In the genomic region with DNA sequence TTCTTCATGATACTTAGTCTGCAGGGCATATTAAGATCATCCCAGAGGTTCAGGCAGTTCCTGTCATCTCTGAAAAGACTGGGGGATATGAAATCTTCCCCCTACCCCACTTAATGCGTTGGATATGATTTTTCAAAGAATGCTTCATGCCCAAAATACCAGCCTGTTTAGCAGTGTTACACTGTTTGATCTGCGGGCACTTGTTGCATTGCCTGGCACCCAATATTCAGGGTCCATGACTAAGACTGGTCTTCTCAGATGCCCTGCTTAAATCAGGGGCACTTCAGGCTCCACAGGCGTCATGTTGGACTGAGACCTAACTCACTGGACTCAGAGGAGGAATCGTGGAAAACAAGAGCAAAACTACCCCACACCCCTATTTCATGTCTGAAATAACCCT, we compare ENCODE assay signal across 17 cellular contexts. TPM values are rescaled to one million over a fixed set of nuclear protein-coding genes. Genes with fewer than 3 reads are reported as not detected.
A peak's percentile ranks its signal among the peaks of the same experiment; 100 is the strongest.
DNase-seq lines count a peak whose midpoint lies in the region; ATAC-seq and TF ChIP-seq lines count a peak whose summit lies in the region.
"Had no signal": no experiment of that assay in that cellular context is flagged by ENCODE, and none has a peak within 500 bp of the region (broad histone marks: within the 10 kb centered on the region; RNA-seq: fewer than 3 reads in every experiment).

No MANE protein-coding gene starts in this region.

- H3K79me2 ChIP-seq in PC-3 (ENCODE audit: low read length): no peaks in the 10 kb centered on the region

- no peaks in the 10 kb centered on the region for H3K9me3 Mint-ChIP-seq in nephron
- no peaks in the 10 kb centered on the region for H3K9me3 Mint-ChIP-seq in stimulated activated effector memory CD8-positive, alpha-beta T cell treated with anti-CD3 and anti-CD28 coated beads, Interleukin-12 subunit alpha, Interleukin-12 subunit beta, amount 100 ng/mL, for 72 hours
- H3K9me3 Mint-ChIP-seq: CD4-positive, alpha-beta memory T cell had no signal

- H2AFZ ChIP-seq in PC-3 (ENCODE audit: low read length): no peak overlapping the region

- H3K4me3 ChIP-seq in HEK293 (ENCODE audit: low read depth, low read length) (no peak overlapping the region), esophagus muscularis mucosa (no peak overlapping the region), PC-3 (ENCODE audit: low read length) (no peak overlapping the region)
- H3K4me3 ChIP-seq: A549 had no signal

- H4K20me1 ChIP-seq in PC-3 (ENCODE audit: low read length): no peaks in the 10 kb centered on the region

- H3K36me3 Mint-ChIP-seq in nephron (ENCODE audit: low read depth): peaks cover 39% of the 10 kb centered on the region
- peaks cover 60% of the 10 kb centered on the region for H3K36me3 Mint-ChIP-seq in stimulated activated effector memory CD8-positive, alpha-beta T cell treated with anti-CD3 and anti-CD28 coated beads, Interleukin-12 subunit alpha, Interleukin-12 subunit beta, amount 100 ng/mL, for 72 hours

- H3K9me3 ChIP-seq in HEK293 (ENCODE audit: control insufficient read depth, insufficient read depth, low read depth, low read length) (no peaks in the 10 kb centered on the region), esophagus muscularis mucosa (no peaks in the 10 kb centered on the region), PC-3 (ENCODE audit: low read length) (no peaks in the 10 kb centered on the region)
- H3K9me3 ChIP-seq: A549, BE2C had no signal

- no TSS peak for BruUV-seq in PC-3 (replicated peaks; lab: Mats Ljungman, UMichigan)

- H3K36me3 ChIP-seq in HEK293 (ENCODE audit: control insufficient read depth in 2 of 2, insufficient read depth in 1 of 2, low read length in 2 of 2) (peaks cover 26 to 49% of the 10 kb centered on the region in 2 experiments), esophagus muscularis mucosa (peaks cover 19 to 77% (median 40%) of the 10 kb centered on the region in 4 donors), PC-3 (ENCODE audit: low read depth, low read length) (peaks cover 20% of the 10 kb centered on the region)

- no peaks in the 10 kb centered on the region for H3K27me3 Mint-ChIP-seq in nephron (ENCODE audit: low read depth)
- H3K27me3 Mint-ChIP-seq: CD4-positive, alpha-beta memory T cell had no signal

- H3K4me3 Mint-ChIP-seq in nephron: no peak overlapping the region
- H3K4me3 Mint-ChIP-seq in stimulated activated effector memory CD8-positive, alpha-beta T cell treated with anti-CD3 and anti-CD28 coated beads, Interleukin-12 subunit alpha, Interleukin-12 subunit beta, amount 100 ng/mL, for 72 hours: no peak overlapping the region

- TF ChIP-seq CTCF in HEK293 (tag by site-specific recombination; IDR thresholded peaks at IDR 0.05): no peak
- TF ChIP-seq CTCF in esophagus muscularis mucosa (IDR thresholded peaks at IDR 0.05): no peak
- TF ChIP-seq CTCF in nephron (IDR thresholded peaks at IDR 0.05; ENCODE audit: unreplicated experiment in 3 of 3): no peak
- TF ChIP-seq CTCF in PC-3 (conservative IDR thresholded peaks at IDR 0.05; ENCODE audit: low read depth, low read length): no peak

- WGBS in esophagus muscularis mucosa: 93% methylated on average over 4 of the region's 4 CpGs

- H3K27ac Mint-ChIP-seq in nephron: peak overlapping the region; percentile 81 to 98 (median 86)
- H3K27ac Mint-ChIP-seq in stimulated activated effector memory CD8-positive, alpha-beta T cell treated with anti-CD3 and anti-CD28 coated beads, Interleukin-12 subunit alpha, Interleukin-12 subunit beta, amount 100 ng/mL, for 72 hours: peak overlapping the region; percentile 38

- TF ChIP-seq POLR2A in esophagus muscularis mucosa (IDR thresholded peaks at IDR 0.05; ENCODE audit: low read depth): no peak

- H3K4me1 ChIP-seq in HEK293 (ENCODE audit: control insufficient read depth, insufficient read depth, low read length) (peaks cover 29% of the 10 kb centered on the region), esophagus muscularis mucosa (peaks cover 21 to 63% (median 46%) of the 10 kb centered on the region in 4 donors), PC-3 (ENCODE audit: insufficient read depth, low read length) (no peaks in the 10 kb centered on the region)

- TF ChIP-seq EP300 in esophagus muscularis mucosa (IDR thresholded peaks at IDR 0.05): no peak

- no peak for ATAC-seq in stimulated activated effector memory CD8-positive, alpha-beta T cell treated with anti-CD3 and anti-CD28 coated beads, Interleukin-12 subunit alpha, Interleukin-12 subunit beta, amount 100 ng/mL, for 72 hours
- ATAC-seq in HG02678 (IDR thresholded peaks at IDR 0.05; ENCODE audit: unreplicated experiment) (no peak), PC-3 (no peak)
- ATAC-seq: A549 had no signal

- DNase-seq in esophagus muscularis mucosa (ENCODE audit: extremely low spot score): no peak
- DNase-seq in stimulated activated effector memory CD8-positive, alpha-beta T cell treated with anti-CD3 and anti-CD28 coated beads, Interleukin-12 subunit alpha, Interleukin-12 subunit beta, amount 100 ng/mL, for 72 hours (ENCODE audit: low spot score in 2 of 2): no peak
- no peak for DNase-seq in kidney tubule cell (ENCODE audit: low spot score)
- DNase-seq in PC-3: no peak
- DNase-seq: BE2C; CD4-positive, alpha-beta memory T cell; DMS79; HCEC 1CT; IMR-90 had no signal

- no peak overlapping the region for H3K27ac ChIP-seq in HEK293 (ENCODE audit: extremely low read depth, low read depth, low read length)
- peak overlapping the region in 3 of 4 donors; percentile 66 for H3K27ac ChIP-seq in esophagus muscularis mucosa (replicated peaks in 1 of 4)
- H3K27ac ChIP-seq in PC-3 (ENCODE audit: low read length): no peak overlapping the region
- H3K27ac ChIP-seq: A549, C4-2B had no signal

- no peaks in the 10 kb centered on the region for H3F3A ChIP-seq in PC-3 (ENCODE audit: low read length, unreplicated experiment)

- no peaks in the 10 kb centered on the region for H3K27me3 ChIP-seq in esophagus muscularis mucosa
- H3K27me3 ChIP-seq in PC-3 (ENCODE audit: low read length): no peaks in the 10 kb centered on the region
- H3K27me3 ChIP-seq: BE2C had no signal

- H3K9me2 ChIP-seq in PC-3 (replicated peaks; ENCODE audit: low read length): no peaks in the 10 kb centered on the region

- H3K9ac ChIP-seq in PC-3 (ENCODE audit: low read length): no peak overlapping the region

- H3K4me2 ChIP-seq in PC-3 (ENCODE audit: low read length): no peak overlapping the region
- H3K4me2 ChIP-seq: A549 had no signal

- POLR2A ChIA-PET in HEK293 (lab: Yijun Ruan, JAX): no interaction called here
- POLR2A ChIA-PET in PC-3 (lab: Charles Lee; ENCODE audit: unreplicated experiment): no interaction called here

- H3K4me1 Mint-ChIP-seq in nephron: peaks cover 39% of the 10 kb centered on the region
- H3K4me1 Mint-ChIP-seq in stimulated activated effector memory CD8-positive, alpha-beta T cell treated with anti-CD3 and anti-CD28 coated beads, Interleukin-12 subunit alpha, Interleukin-12 subunit beta, amount 100 ng/mL, for 72 hours: peaks cover 10% of the 10 kb centered on the region

- intact Hi-C loops in esophagus muscularis mucosa (cut with DNase I) (no loop called here), PC-3 (cut with micrococcal nuclease) (no loop called here)

- CTCF ChIA-PET in HEK293 (lab: Yijun Ruan, JAX) (interaction anchor here (2.3 kb wide), 1 partner anchor 39 kb away, joined by 11 read pairs; no protein-coding TSS in a partner anchor), PC-3 (lab: Charles Lee) (no interaction called here)

TF ChIP-seq in HEK293, 187 proteins besides CTCF, POLR2A, EP300 and RAD21:
- TF ChIP-seq, protein P1, sequence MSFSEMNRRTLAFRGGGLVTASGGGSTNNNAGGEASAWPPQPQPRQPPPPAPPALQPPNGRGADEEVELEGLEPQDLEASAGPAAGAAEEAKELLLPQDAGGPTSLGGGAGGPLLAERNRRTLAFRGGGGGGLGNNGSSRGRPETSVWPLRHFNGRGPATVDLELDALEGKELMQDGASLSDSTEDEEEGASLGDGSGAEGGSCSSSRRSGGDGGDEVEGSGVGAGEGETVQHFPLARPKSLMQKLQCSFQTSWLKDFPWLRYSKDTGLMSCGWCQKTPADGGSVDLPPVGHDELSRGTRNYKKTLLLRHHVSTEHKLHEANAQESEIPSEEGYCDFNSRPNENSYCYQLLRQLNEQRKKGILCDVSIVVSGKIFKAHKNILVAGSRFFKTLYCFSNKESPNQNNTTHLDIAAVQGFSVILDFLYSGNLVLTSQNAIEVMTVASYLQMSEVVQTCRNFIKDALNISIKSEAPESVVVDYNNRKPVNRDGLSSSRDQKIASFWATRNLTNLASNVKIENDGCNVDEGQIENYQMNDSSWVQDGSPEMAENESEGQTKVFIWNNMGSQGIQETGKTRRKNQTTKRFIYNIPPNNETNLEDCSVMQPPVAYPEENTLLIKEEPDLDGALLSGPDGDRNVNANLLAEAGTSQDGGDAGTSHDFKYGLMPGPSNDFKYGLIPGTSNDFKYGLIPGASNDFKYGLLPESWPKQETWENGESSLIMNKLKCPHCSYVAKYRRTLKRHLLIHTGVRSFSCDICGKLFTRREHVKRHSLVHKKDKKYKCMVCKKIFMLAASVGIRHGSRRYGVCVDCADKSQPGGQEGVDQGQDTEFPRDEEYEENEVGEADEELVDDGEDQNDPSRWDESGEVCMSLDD (tag by site-specific recombination; IDR thresholded peaks at IDR 0.05): no peak
- TF ChIP-seq ZNF701 (tag by site-specific recombination; IDR thresholded peaks at IDR 0.05) (no peak), SCRT1 (tag by site-specific recombination; IDR thresholded peaks at IDR 0.05; ENCODE audit: borderline replicate concordance) (peak; percentile 75; the same call in 1 of the 2 replicates), SCRT2 (tag by site-specific recombination; IDR thresholded peaks at IDR 0.05) (peak; percentile 82), ZNF76 (tag by site-specific recombination; IDR thresholded peaks at IDR 0.05; ENCODE audit: borderline replicate concordance, low read depth) (no peak), ZNF677 (tag by site-specific recombination; IDR thresholded peaks at IDR 0.05) (no peak)

RNA-seq across cellular contexts. Expression of a gene that starts 6.4 kb away (rescaled TPM):
- total RNA-seq in esophagus muscularis mucosa (10 to 100 TPM; 10.3 to 28.1 (median 17.4) TPM), PC-3 (2014; rRNA removed) (0.52 and 0.77 TPM in 2 replicates)

RNA-seq across cellular contexts. Expression of a gene that starts 28.0 kb away (rescaled TPM):
- total RNA-seq in esophagus muscularis mucosa (under 1 TPM; 0.42 to 0.80 (median 0.48) TPM), PC-3 (2014; rRNA removed) (not detected in 2 replicates)
- total RNA-seq: G401, IMR-90 had no signal

RNA-seq across cellular contexts. Expression of a gene that starts 35.6 kb away (rescaled TPM):
- total RNA-seq in esophagus muscularis mucosa: not detected
- not detected in 2 replicates for total RNA-seq in PC-3 (2014; rRNA removed)
- total RNA-seq: CD4-positive, alpha-beta memory T cell; G401; H4; HT-29; IMR-90 had no signal

Comparison
In these comparisons a context has a peak if more than half of its experiments do, and no peak if none do; other contexts are left out.
1. H3K27ac ChIP-seq: peak in esophagus muscularis mucosa (3 of 4); none in HEK293 (single experiment) and PC-3 (single experiment).